14 cellular contexts compared by ENCODE assay signal in genomic region chr13:99383511-99383921, GRCh38.
DNase-seq lines count a peak whose midpoint lies in the region; ATAC-seq and TF ChIP-seq lines count a peak whose summit lies in the region.
"Had no signal": no experiment of that assay in that cellular context is flagged by ENCODE, and none has a peak within 500 bp of the region (broad histone marks: within the 10 kb centered on the region; RNA-seq: fewer than 3 reads in every experiment).

No MANE protein-coding gene starts in this region.

- CTCF ChIA-PET in activated B cell treated with CpG ODN at 0.5 μM for 24 hours (lab: Charles Lee), result interaction anchor here (1.4 to 12.6 kb wide), 3 partner anchors 36 to 115 kb away, joined by 3 to 217 read pairs (median 203); no protein-coding TSS in a partner anchor

- peak overlapping the region; percentile 77 for H3K4me3 Mint-ChIP-seq in T-helper 2 cell treated with Interferon-gamma antibody and Interleukin-4, amounts not matched to agents 5 μg/mL and 100 μg/mL, for 36 hours
- no peak overlapping the region for H3K4me3 Mint-ChIP-seq in activated B cell treated with CpG ODN at 0.5 μM for 24 hours
- peak overlapping the region; percentile 72 for H3K4me3 Mint-ChIP-seq in central memory CD8-positive, alpha-beta T cell
- H3K4me3 Mint-ChIP-seq: HFFc6 had no signal

- H3K27me3 Mint-ChIP-seq in T-helper 2 cell treated with Interferon-gamma antibody and Interleukin-4, amounts not matched to agents 5 μg/mL and 100 μg/mL, for 36 hours (ENCODE audit: low read depth), result no peaks in the 10 kb centered on the region
- no peaks in the 10 kb centered on the region for H3K27me3 Mint-ChIP-seq in activated B cell treated with CpG ODN at 0.5 μM for 24 hours
- no peaks in the 10 kb centered on the region for H3K27me3 Mint-ChIP-seq in central memory CD8-positive, alpha-beta T cell

- no peak for DNase-seq in T-helper 2 cell treated with Interferon-gamma antibody and Interleukin-4, amounts not matched to agents 5 μg/mL and 100 μg/mL, for 36 hours (ENCODE audit: low spot score)
- DNase-seq in T-helper 2 cell (no peak), activated B cell treated with CpG ODN at 0.5 μM for 24 hours (no peak), posterior vena cava (ENCODE audit: low spot score) (peak; percentile 75)
- peak in 1 of 2 donors; percentile 13 for DNase-seq in central memory CD8-positive, alpha-beta T cell (ENCODE audit: low spot score in 2 of 2)
- DNase-seq: 8988T, cerebellar nuclear complex, HFFc6, NCI-H1048, stomach, T-helper 9 cell had no signal

- ATAC-seq in activated B cell treated with CpG ODN at 0.5 μM for 24 hours (ENCODE audit: low read depth) (no peak), GM21381 (IDR thresholded peaks at IDR 0.05; ENCODE audit: unreplicated experiment) (no peak), GM18858 (IDR thresholded peaks at IDR 0.05; ENCODE audit: unreplicated experiment) (no peak), HG03342 (IDR thresholded peaks at IDR 0.05; ENCODE audit: unreplicated experiment) (no peak)
- ATAC-seq in central memory CD8-positive, alpha-beta T cell (replicated peaks; ENCODE audit: extremely low read depth, poor library complexity, severe bottlenecking), result no peak

- no peaks in the 10 kb centered on the region for H3K9me3 Mint-ChIP-seq in T-helper 2 cell treated with Interferon-gamma antibody and Interleukin-4, amounts not matched to agents 5 μg/mL and 100 μg/mL, for 36 hours
- H3K9me3 Mint-ChIP-seq in activated B cell treated with CpG ODN at 0.5 μM for 24 hours, result no peaks in the 10 kb centered on the region
- H3K9me3 Mint-ChIP-seq in central memory CD8-positive, alpha-beta T cell, result no peaks in the 10 kb centered on the region
- H3K9me3 Mint-ChIP-seq: HFFc6 had no signal

- POLR2A ChIA-PET in activated B cell treated with CpG ODN at 0.5 μM for 24 hours (lab: Charles Lee), result interaction anchor here (0.5 to 4.6 kb wide), 12 partner anchors 36 to 222 kb away, joined by 3 to 32 read pairs (median 6); partner anchors contain the start of gene UBAC2

- peaks cover 82% of the 10 kb centered on the region for H3K4me1 Mint-ChIP-seq in T-helper 2 cell treated with Interferon-gamma antibody and Interleukin-4, amounts not matched to agents 5 μg/mL and 100 μg/mL, for 36 hours (ENCODE audit: low read depth)
- peaks cover 77% of the 10 kb centered on the region for H3K4me1 Mint-ChIP-seq in activated B cell treated with CpG ODN at 0.5 μM for 24 hours
- H3K4me1 Mint-ChIP-seq in central memory CD8-positive, alpha-beta T cell, result peaks cover 64% of the 10 kb centered on the region

- H3K36me3 Mint-ChIP-seq in T-helper 2 cell treated with Interferon-gamma antibody and Interleukin-4, amounts not matched to agents 5 μg/mL and 100 μg/mL, for 36 hours (ENCODE audit: low read depth), result peaks cover 33% of the 10 kb centered on the region
- H3K36me3 Mint-ChIP-seq in activated B cell treated with CpG ODN at 0.5 μM for 24 hours (ENCODE audit: low read depth), result peaks cover 26% of the 10 kb centered on the region
- peaks cover 45% of the 10 kb centered on the region for H3K36me3 Mint-ChIP-seq in central memory CD8-positive, alpha-beta T cell (ENCODE audit: insufficient read depth)

- H3K27ac Mint-ChIP-seq in T-helper 2 cell treated with Interferon-gamma antibody and Interleukin-4, amounts not matched to agents 5 μg/mL and 100 μg/mL, for 36 hours, result peak overlapping the region; percentile 95
- peak overlapping the region; percentile 82 for H3K27ac Mint-ChIP-seq in activated B cell treated with CpG ODN at 0.5 μM for 24 hours
- H3K27ac Mint-ChIP-seq in central memory CD8-positive, alpha-beta T cell (ENCODE audit: low read depth), result peak overlapping the region; percentile 97
- H3K27ac Mint-ChIP-seq: HFFc6 had no signal

- no peak for TF ChIP-seq CTCF in activated B cell treated with CpG ODN at 0.5 μM for 24 hours (IDR thresholded peaks at IDR 0.05)

- intact Hi-C loops in activated B cell treated with CpG ODN at 0.5 μM for 24 hours (cut with micrococcal nuclease), result no loop called here
- intact Hi-C loops in posterior vena cava (cut with DNase I), result loop anchor here in 1 of 2 donors (5.0 kb wide), 1 partner anchor 94 kb away; no protein-coding TSS in a partner anchor
